ENCODE assay signal across 30 cellular contexts in the genomic region with DNA sequence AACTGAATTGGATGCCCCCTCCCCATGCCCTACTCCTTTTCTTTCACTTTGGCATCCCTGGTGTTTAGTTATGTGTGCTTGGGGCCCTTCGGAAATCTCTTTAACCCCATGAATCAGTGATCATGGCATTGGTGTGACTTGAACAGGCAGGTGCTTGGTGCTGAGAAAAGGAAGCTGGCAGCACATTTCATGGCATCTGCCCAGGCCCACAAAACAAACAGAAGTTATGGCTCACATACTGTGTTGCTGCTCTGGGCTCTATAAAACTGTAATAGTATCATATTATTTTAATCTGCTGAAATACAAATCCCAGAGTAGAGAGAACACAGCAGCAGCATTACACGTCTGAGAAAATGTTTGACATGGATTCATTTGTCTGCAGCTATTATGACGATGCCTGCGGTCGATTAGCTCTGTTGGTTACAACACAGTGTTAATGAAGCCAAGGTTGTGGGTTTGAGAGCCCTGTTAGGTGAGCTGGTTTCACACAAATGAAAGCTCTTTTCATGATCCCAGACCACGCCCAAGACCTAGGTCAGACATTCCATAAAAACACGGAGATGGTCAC.
DNase-seq lines count a peak whose midpoint lies in the region; ATAC-seq and TF ChIP-seq lines count a peak whose summit lies in the region.
"Had no signal": no experiment of that assay in that cellular context is flagged by ENCODE, and none has a peak within 500 bp of the region (broad histone marks: within the 10 kb centered on the region; RNA-seq: fewer than 3 reads in every experiment).

No MANE protein-coding gene starts in this region.

- H3K4me3 ChIP-seq in osteoblast (ENCODE audit: insufficient read depth, low read length) = no peak overlapping the region
- H3K4me3 ChIP-seq: A549, BLaER1, dorsolateral prefrontal cortex, left lung, pancreas, right lobe of liver, stomach, tibial nerve had no signal

- H3K9me3 Mint-ChIP-seq in chondrocyte (ENCODE audit: low read depth) = no peaks in the 10 kb centered on the region
- H3K9me3 Mint-ChIP-seq: activated B cell treated with CpG ODN at 0.5 μM for 24 hours; activated naive CD4-positive, alpha-beta T cell treated with anti-CD3 and anti-CD28 coated beads, Interleukin-2, amount 50 U/mL, for 24 hours; central memory CD8-positive, alpha-beta T cell; immature natural killer cell; nephron had no signal

- ATAC-seq in HG02938 (IDR thresholded peaks at IDR 0.05; ENCODE audit: unreplicated experiment) (no peak), GM21423 (IDR thresholded peaks at IDR 0.05; ENCODE audit: unreplicated experiment) (no peak)
- ATAC-seq: A549, left lung, pancreas, right lobe of liver had no signal

- no peaks in the 10 kb centered on the region for H3K9me3 ChIP-seq in osteoblast (ENCODE audit: low read depth, low read length)
- H3K9me3 ChIP-seq: A549, BLaER1, Caco-2, left lung, pancreas, right lobe of liver, stomach, tibial nerve had no signal

- no peaks in the 10 kb centered on the region for H3K79me2 ChIP-seq in osteoblast (ENCODE audit: insufficient read depth, low read length)

- H3K27ac ChIP-seq in C4-2B = peak overlapping the region; percentile 55; the same call in 1 of the 2 replicates
- H3K27ac ChIP-seq in osteoblast (ENCODE audit: low read depth, low read length) = peak overlapping the region; percentile 12
- H3K27ac ChIP-seq: A549, BLaER1, dorsolateral prefrontal cortex, left lung, pancreas, right lobe of liver, stomach, tibial nerve had no signal

- H3K27me3 ChIP-seq in osteoblast (ENCODE audit: insufficient read depth, low read length) = no peaks in the 10 kb centered on the region
- H3K27me3 ChIP-seq: BLaER1, dorsolateral prefrontal cortex, left lung, pancreas, right lobe of liver, stomach, tibial nerve had no signal

- H3K36me3 Mint-ChIP-seq in chondrocyte (ENCODE audit: low read depth) = peaks cover 6% of the 10 kb centered on the region

- H3K27me3 Mint-ChIP-seq in chondrocyte (ENCODE audit: low read depth) = no peaks in the 10 kb centered on the region
- H3K27me3 Mint-ChIP-seq: activated B cell treated with CpG ODN at 0.5 μM for 24 hours; activated naive CD4-positive, alpha-beta T cell treated with anti-CD3 and anti-CD28 coated beads, Interleukin-2, amount 50 U/mL, for 24 hours; central memory CD8-positive, alpha-beta T cell had no signal

- TF ChIP-seq CTCF in C4-2B (conservative IDR thresholded peaks at IDR 0.05) (no peak), chondrocyte (IDR thresholded peaks at IDR 0.05) (no peak), osteoblast (IDR thresholded peaks at IDR 0.05; ENCODE audit: extremely low read depth, low read depth, low read length) (no peak)

- H4K20me1 ChIP-seq in osteoblast (ENCODE audit: insufficient read depth, low read length) = no peaks in the 10 kb centered on the region
- H4K20me1 ChIP-seq: BLaER1 had no signal

- H3K4me1 Mint-ChIP-seq in chondrocyte (ENCODE audit: low read depth) = peaks cover 22% of the 10 kb centered on the region
- H3K4me1 Mint-ChIP-seq: activated B cell treated with CpG ODN at 0.5 μM for 24 hours had no signal

- no peak overlapping the region for H3K4me3 Mint-ChIP-seq in chondrocyte (ENCODE audit: unreplicated experiment)
- H3K4me3 Mint-ChIP-seq: activated B cell treated with CpG ODN at 0.5 μM for 24 hours; activated naive CD4-positive, alpha-beta T cell treated with anti-CD3 and anti-CD28 coated beads, Interleukin-2, amount 50 U/mL, for 24 hours; central memory CD8-positive, alpha-beta T cell; immature natural killer cell; nephron had no signal

- H3K36me3 ChIP-seq in osteoblast (ENCODE audit: insufficient read depth, low read length) = no peaks in the 10 kb centered on the region
- H3K36me3 ChIP-seq: left lung, pancreas, right lobe of liver, stomach had no signal

- peaks cover 34% of the 10 kb centered on the region for H3K4me1 ChIP-seq in osteoblast (ENCODE audit: insufficient read depth, low read length)
- H3K4me1 ChIP-seq: A549, BLaER1, Caco-2, left lung, pancreas, right lobe of liver had no signal

- peak overlapping the region; percentile 22 for H3K4me2 ChIP-seq in osteoblast (ENCODE audit: insufficient read depth, low read length)
- H3K4me2 ChIP-seq: A549, BLaER1 had no signal

- no peak overlapping the region for H2AFZ ChIP-seq in osteoblast (ENCODE audit: low read length)

- DNase-seq in NCI-H2029 treated with DMSO at 0.1 percent for 48 hours (lab: John Stamatoyannopoulos, UW) (peak; percentile 49), chondrocyte (ENCODE audit: low spot score) (no peak), osteoblast (ENCODE audit: insufficient read length, low spot score, missing footprints) (no peak), GM03348 (ENCODE audit: low spot score) (no peak), Ammon's horn (ENCODE audit: low spot score) (no peak)
- DNase-seq: activated B cell treated with CpG ODN at 0.5 μM for 24 hours; anterior cingulate cortex; Caco-2; DMS79; dorsolateral prefrontal cortex; hippocampal formation; immature natural killer cell; left lung; midbrain; NCI-H446 treated with DMSO at 0.1 percent for 48 hours; pancreas; right lobe of liver; SHP77; stimulated activated CD8-positive, alpha-beta memory T cell treated with anti-CD3 and anti-CD28 coated beads, Interleukin-4, amount 100 ng/mL, for 48 hours; stomach; T-helper 9 cell had no signal

- H3K27ac Mint-ChIP-seq in chondrocyte (ENCODE audit: unreplicated experiment) = peak overlapping the region; percentile 65
- H3K27ac Mint-ChIP-seq: activated B cell treated with CpG ODN at 0.5 μM for 24 hours, immature natural killer cell, nephron had no signal
